31 cellular contexts compared by ENCODE assay signal in genomic region chr11:118111744-118112035, GRCh38. TPM values are rescaled to one million over a fixed set of nuclear protein-coding genes. Genes with fewer than 3 reads are reported as not detected.
"Had no signal": no experiment of that assay in that cellular context is flagged by ENCODE, and none has a peak within 500 bp of the region (broad histone marks: within the 10 kb centered on the region; RNA-seq: fewer than 3 reads in every experiment).

No MANE protein-coding gene starts in this region.

- H3K9me3 Mint-ChIP-seq: activated CD4-positive, alpha-beta T cell treated with anti-CD3 and anti-CD28 coated beads, Interleukin-2, amount 10 ng/mL, durations not matched to agents 24 days and 14 days; activated naive CD4-positive, alpha-beta T cell treated with anti-CD3 and anti-CD28 coated beads, Interleukin-2, amount 50 U/mL, for 24 hours; activated naive CD8-positive, alpha-beta T cell treated with anti-CD3 and anti-CD28 coated beads, Interleukin-2, amount 50 U/mL, for 24 hours; activated T-cell treated with anti-CD3 and anti-CD28 coated beads, Interleukin-2, amount 50 U/mL, for 4 hours; activated T-helper 1 cell treated with anti-CD3 and anti-CD28 coated beads, Interleukin-12 subunit alpha, Interleukin-12 subunit beta, Interleukin-2, Interleukin-4 antibody, amounts not matched to agents 30 ng/mL and 10 ng/mL and 1 ng/mL, durations not matched to agents 14 hours and 24 hours and 36 hours; brain; T-helper 1 cell treated with Interleukin-12 subunit alpha and Interleukin-12 subunit beta and Interleukin-4 antibody, amounts not matched to agents 30 μg/mL and 1 μg/mL, for 36 hours; T-helper 2 cell treated with Interferon-gamma antibody and Interleukin-4, amounts not matched to agents 5 μg/mL and 100 μg/mL, for 36 hours had no signal

- H3K9ac ChIP-seq: KMS-11, SK-N-SH had no signal

- H3K27me3 Mint-ChIP-seq: activated naive CD4-positive, alpha-beta T cell treated with anti-CD3 and anti-CD28 coated beads, Interleukin-2, amount 50 U/mL, for 24 hours had no signal

- H3K27me3 ChIP-seq: Peyer's patch, SJSA1 had no signal

- H3K4me3 Mint-ChIP-seq: activated CD4-positive, alpha-beta T cell treated with anti-CD3 and anti-CD28 coated beads, Interleukin-2, amount 10 ng/mL, durations not matched to agents 24 days and 14 days; activated naive CD4-positive, alpha-beta T cell treated with anti-CD3 and anti-CD28 coated beads, Interleukin-2, amount 50 U/mL, for 24 hours; activated naive CD8-positive, alpha-beta T cell treated with anti-CD3 and anti-CD28 coated beads, Interleukin-2, amount 50 U/mL, for 24 hours; activated T-cell treated with anti-CD3 and anti-CD28 coated beads, Interleukin-2, amount 50 U/mL, for 4 hours; activated T-helper 1 cell treated with anti-CD3 and anti-CD28 coated beads, Interleukin-12 subunit alpha, Interleukin-12 subunit beta, Interleukin-2, Interleukin-4 antibody, amounts not matched to agents 30 ng/mL and 10 ng/mL and 1 ng/mL, durations not matched to agents 14 hours and 24 hours and 36 hours; brain; T-helper 1 cell treated with Interleukin-12 subunit alpha and Interleukin-12 subunit beta and Interleukin-4 antibody, amounts not matched to agents 30 μg/mL and 1 μg/mL, for 36 hours; T-helper 2 cell treated with Interferon-gamma antibody and Interleukin-4, amounts not matched to agents 5 μg/mL and 100 μg/mL, for 36 hours had no signal

- H3K9me3 ChIP-seq: Peyer's patch, SJSA1, SK-N-SH had no signal

- H3K36me3 ChIP-seq: SJSA1 had no signal

- H3K4me1 Mint-ChIP-seq: activated naive CD4-positive, alpha-beta T cell treated with anti-CD3 and anti-CD28 coated beads, Interleukin-2, amount 50 U/mL, for 24 hours; activated naive CD8-positive, alpha-beta T cell treated with anti-CD3 and anti-CD28 coated beads, Interleukin-2, amount 50 U/mL, for 24 hours; brain had no signal

- ATAC-seq: activated naive CD8-positive, alpha-beta T cell treated with anti-CD3 and anti-CD28 coated beads, Interleukin-2, amount 50 U/mL, for 24 hours; activated T-cell treated with anti-CD3 and anti-CD28 coated beads, Interleukin-2, amount 50 U/mL, for 4 hours had no signal

- H3K4me3 ChIP-seq: Peyer's patch, SJSA1 had no signal

- H3K27ac ChIP-seq: KMS-11, Peyer's patch, SJSA1 had no signal

- H3K36me3 Mint-ChIP-seq: activated naive CD4-positive, alpha-beta T cell treated with anti-CD3 and anti-CD28 coated beads, Interleukin-2, amount 50 U/mL, for 24 hours; brain had no signal

- H3K27ac Mint-ChIP-seq: activated CD4-positive, alpha-beta T cell treated with anti-CD3 and anti-CD28 coated beads, Interleukin-2, amount 10 ng/mL, durations not matched to agents 24 days and 14 days; activated naive CD4-positive, alpha-beta T cell treated with anti-CD3 and anti-CD28 coated beads, Interleukin-2, amount 50 U/mL, for 24 hours; activated naive CD8-positive, alpha-beta T cell treated with anti-CD3 and anti-CD28 coated beads, Interleukin-2, amount 50 U/mL, for 24 hours; activated T-helper 1 cell treated with anti-CD3 and anti-CD28 coated beads, Interleukin-12 subunit alpha, Interleukin-12 subunit beta, Interleukin-2, Interleukin-4 antibody, amounts not matched to agents 30 ng/mL and 10 ng/mL and 1 ng/mL, durations not matched to agents 14 hours and 24 hours and 36 hours; brain; T-helper 1 cell treated with Interleukin-12 subunit alpha and Interleukin-12 subunit beta and Interleukin-4 antibody, amounts not matched to agents 30 μg/mL and 1 μg/mL, for 36 hours; T-helper 2 cell treated with Interferon-gamma antibody and Interleukin-4, amounts not matched to agents 5 μg/mL and 100 μg/mL, for 36 hours had no signal

- DNase-seq: activated CD4-positive, alpha-beta T cell treated with anti-CD3 and anti-CD28 coated beads, Interleukin-2, amount 10 ng/mL, durations not matched to agents 24 days and 14 days; activated CD4-positive, alpha-beta T cell treated with anti-CD3 and anti-CD28 coated beads, Interleukin-2, amount 50 U/mL, for 4 hours; activated CD8-positive, alpha-beta memory T cell treated with anti-CD3 and anti-CD28 coated beads, Interleukin-2, amount 50 U/mL, for 4 hours; activated gamma-delta T cell; activated naive CD4-positive, alpha-beta T cell treated with Interleukin-2 at 50 U/mL for 16 hours; activated naive CD8-positive, alpha-beta T cell treated with anti-CD3 and anti-CD28 coated beads, Interleukin-2, amount 50 U/mL, for 24 hours; activated T-cell treated with anti-CD3 and anti-CD28 coated beads for 4 hours; activated T-cell treated with anti-CD3 and anti-CD28 coated beads, Interleukin-2, amount 50 U/mL, for 4 hours; anterior cingulate cortex; MM.1S; MV-4-11; NCI-H1092; NCI-H1436 treated with DMSO at 0.1 percent for 48 hours; NCI-H1694 treated with DMSO at 0.1 percent for 48 hours; NCI-H2029; NCI-H345; NCI-H524 treated with DMSO at 0.1 percent for 48 hours; RPMI8226; SHP77 treated with DMSO at 0.1 percent for 48 hours; SK-N-SH had no signal

- H3K4me1 ChIP-seq: Peyer's patch, SJSA1 had no signal

RNA-seq across cellular contexts. Expression of gene SMIM35, which starts 24.9 kb away (rescaled TPM):
- total RNA-seq: activated T-cell treated with anti-CD3 and anti-CD28 coated beads, Interleukin-2, amount 50 U/mL, for 4 hours; bronchial epithelial cell; LHCN-M2; NCI-H460; Peyer's patch; SJSA1 had no signal
- polyA plus RNA-seq: SK-N-SH had no signal

RNA-seq across cellular contexts. Expression of gene TMPRSS4, which starts 34.8 kb away (rescaled TPM):
- total RNA-seq: activated CD4-positive, alpha-beta T cell treated with anti-CD3 and anti-CD28 coated beads, Interleukin-2, amount 10 ng/mL, durations not matched to agents 24 days and 14 days; activated T-helper 1 cell treated with anti-CD3 and anti-CD28 coated beads, Interleukin-12 subunit alpha, Interleukin-12 subunit beta, Interleukin-2, Interleukin-4 antibody, amounts not matched to agents 30 ng/mL and 10 ng/mL and 1 ng/mL, durations not matched to agents 14 hours and 24 hours and 36 hours; LHCN-M2; NCI-H460; SJSA1 had no signal
- polyA plus RNA-seq: SK-N-SH had no signal

RNA-seq across cellular contexts. Expression of gene SCN4B, which starts 40.9 kb away (rescaled TPM):
- total RNA-seq: activated T-cell treated with anti-CD3 and anti-CD28 coated beads, Interleukin-2, amount 50 U/mL, for 4 hours; LHCN-M2; NCI-H460; SJSA1 had no signal
